8 cellular contexts compared by ENCODE assay signal in genomic region chr10:45593938-45594275, GRCh38.
DNase-seq lines count a peak whose midpoint lies in the region; TF ChIP-seq lines count a peak whose summit lies in the region.

No MANE protein-coding gene starts in this region.

- H3K4me3 ChIP-seq in GM06990 (replicated peaks; ENCODE audit: low read depth, low read length) (peak overlapping the region; percentile 72), SK-N-MC (peak overlapping the region; percentile 78), fibroblast of villous mesenchyme (ENCODE audit: low read depth, low read length) (peak overlapping the region; percentile 76), retinal pigment epithelial cell (ENCODE audit: low read length) (peak overlapping the region; percentile 81)

- H3K36me3 ChIP-seq in GM06990 (ENCODE audit: control insufficient read depth, insufficient read depth, low read length) = no peaks in the 10 kb centered on the region
- no peaks in the 10 kb centered on the region for H3K36me3 ChIP-seq in SK-N-MC (ENCODE audit: insufficient read depth, low read length)

- H3K9ac ChIP-seq in SK-N-MC (ENCODE audit: insufficient read length) = peak overlapping the region; percentile 64

- no peaks in the 10 kb centered on the region for H3K9me3 ChIP-seq in SK-N-MC (ENCODE audit: low read depth, low read length)

- TF ChIP-seq CTCF in GM06990 (IDR thresholded peaks at IDR 0.05; ENCODE audit: insufficient read depth, low read length, poor library complexity, severe bottlenecking) = no peak
- TF ChIP-seq CTCF in fibroblast of villous mesenchyme (IDR thresholded peaks at IDR 0.05; ENCODE audit: insufficient read depth, low read depth, low read length) = no peak
- no peak for TF ChIP-seq CTCF in retinal pigment epithelial cell (conservative IDR thresholded peaks at IDR 0.05; ENCODE audit: low read depth, low read length)

- DNase-seq in GM06990 (ENCODE audit: extremely low read depth, insufficient read length) = no peak
- no peak for DNase-seq in SK-N-MC (ENCODE audit: low read depth, low spot score)
- DNase-seq in fibroblast of villous mesenchyme (ENCODE audit: low read depth) = no peak
- no peak for DNase-seq in retinal pigment epithelial cell (ENCODE audit: low read depth)
- DNase-seq in SW 1271 (lab: John Stamatoyannopoulos, UW) = no peak
- DNase-seq in epidermal melanocyte (ENCODE audit: insufficient read length, low spot score) = no peak
- no peak for DNase-seq in HT-29 (ENCODE audit: low spot score)
- DNase-seq in DMS53 (lab: John Stamatoyannopoulos, UW) = no peak

- H3K27ac ChIP-seq in SK-N-MC = no peak overlapping the region

- no peaks in the 10 kb centered on the region for H3K27me3 ChIP-seq in GM06990 (replicated peaks; ENCODE audit: control insufficient read depth, insufficient read depth, low read length)
